ENCODE assay signal across 8 cellular contexts in the genomic region with DNA sequence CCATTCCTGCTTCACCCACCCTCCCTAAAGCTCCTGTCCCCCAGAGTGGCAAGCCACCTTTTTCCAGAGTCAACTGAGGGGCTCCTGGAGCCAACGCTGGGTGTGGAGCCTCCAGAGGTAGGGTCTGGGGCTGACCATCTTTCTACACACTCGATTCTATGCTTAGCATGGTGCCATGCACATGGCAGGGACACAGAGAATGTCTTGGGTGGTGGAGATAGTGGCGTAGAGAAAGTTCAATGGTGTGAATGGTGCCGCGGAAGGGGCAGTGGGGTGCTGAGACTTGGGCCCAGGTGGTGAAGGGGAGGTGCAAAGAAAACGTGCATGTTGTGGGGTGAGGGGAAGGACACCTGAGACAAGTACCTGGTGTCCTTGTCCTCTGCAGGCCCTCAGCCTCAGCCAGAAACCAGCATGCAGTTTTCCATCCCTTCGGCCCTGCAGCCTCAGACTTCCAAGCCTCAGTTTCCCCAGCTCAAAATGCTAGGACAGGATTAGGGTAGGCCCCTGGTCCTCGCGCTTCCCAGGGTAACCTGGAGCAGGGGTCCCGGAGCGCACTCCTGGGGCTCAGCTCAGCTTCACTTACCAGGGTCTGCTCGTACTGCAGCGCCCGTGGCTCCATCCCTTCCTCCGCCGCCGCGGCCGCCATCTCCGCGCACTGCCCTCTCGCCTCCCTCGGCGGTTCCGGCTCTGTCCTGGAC. TPM values are rescaled to one million over a fixed set of nuclear protein-coding genes. Genes with fewer than 3 reads are reported as not detected.
DNase-seq lines count a peak whose midpoint lies in the region; TF ChIP-seq lines count a peak whose summit lies in the region.

No MANE protein-coding gene starts in this region.

- H3K27ac ChIP-seq in PC-9 = no peak overlapping the region

- no peak for DNase-seq in activated naive CD4-positive, alpha-beta T cell treated with anti-CD3 and anti-CD28 coated beads, Interleukin-2, amount 10 ng/mL, durations not matched to agents 7 days and 5 days
- no peak for DNase-seq in activated naive CD4-positive, alpha-beta T cell treated with Interleukin-2 at 50 U/mL for 16 hours
- no peak for DNase-seq in PC-9
- no peak for DNase-seq in erythroblast (lab: John Stamatoyannopoulos, UW)
- DNase-seq in posterior vena cava (ENCODE audit: low spot score) = peak; percentile 77
- DNase-seq in OCI-M1 (lab: John Stamatoyannopoulos, UW) = no peak
- DNase-seq in T1000 (lab: John Stamatoyannopoulos, UW) = no peak
- DNase-seq in GM10248 (ENCODE audit: extremely low spot score) = no peak

- POLR2A ChIA-PET in PC-9 (lab: Charles Lee; ENCODE audit: unreplicated experiment) (no interaction called here), GM10248 (lab: Yijun Ruan, JAX) (interaction anchor here (0.6 kb wide), 1 partner anchor 140 kb away, joined by 3 read pairs; no protein-coding TSS in a partner anchor)

- H3K9me3 Mint-ChIP-seq in activated naive CD4-positive, alpha-beta T cell treated with anti-CD3 and anti-CD28 coated beads, Interleukin-2, amount 10 ng/mL, durations not matched to agents 7 days and 5 days = no peaks in the 10 kb centered on the region

- peak; percentile 37 for TF ChIP-seq POLR2A in erythroblast (IDR thresholded peaks at IDR 0.05; ENCODE audit: low read length)

- peaks cover 13% of the 10 kb centered on the region for H4K20me1 ChIP-seq in PC-9 (ENCODE audit: insufficient read depth)

- peak overlapping the region; percentile 98 for H2AFZ ChIP-seq in PC-9

- BruUV-seq in PC-9 (replicated peaks; lab: Mats Ljungman, UMichigan) = no TSS peak

- CTCF ChIA-PET in activated naive CD4-positive, alpha-beta T cell treated with anti-CD3 and anti-CD28 coated beads, Interleukin-2, amount 10 ng/mL, durations not matched to agents 7 days and 5 days (lab: Charles Lee) = interaction anchor here (1.1 to 2.0 kb wide), 3 partner anchors 9 to 11 kb away, joined by 3 to 6 read pairs (median 3); no protein-coding TSS in a partner anchor
- CTCF ChIA-PET in PC-9 (lab: Charles Lee) = interaction anchor here (2.8 kb wide), 1 partner anchor 11 kb away, joined by 7 read pairs; no protein-coding TSS in a partner anchor
- CTCF ChIA-PET in GM10248 (lab: Yijun Ruan, JAX) = interaction anchor here (1.4 to 2.8 kb wide), 6 partner anchors 7 to 181 kb away, joined by 3 to 10 read pairs (median 7); no protein-coding TSS in a partner anchor

- peaks cover 18% of the 10 kb centered on the region for H3K36me3 Mint-ChIP-seq in activated naive CD4-positive, alpha-beta T cell treated with anti-CD3 and anti-CD28 coated beads, Interleukin-2, amount 10 ng/mL, durations not matched to agents 7 days and 5 days

- intact Hi-C loops in PC-9 (cut with micrococcal nuclease; ENCODE audit: unreplicated experiment) = loop anchor here (5.0 kb wide), 2 partner anchors 184 to 344 kb away; a partner anchor contains a TSS
- intact Hi-C loops in posterior vena cava (cut with DNase I) = no loop called here

- peaks cover 29% of the 10 kb centered on the region for H3K27me3 Mint-ChIP-seq in activated naive CD4-positive, alpha-beta T cell treated with anti-CD3 and anti-CD28 coated beads, Interleukin-2, amount 10 ng/mL, durations not matched to agents 7 days and 5 days

- peaks cover 22% of the 10 kb centered on the region for H3K4me1 ChIP-seq in PC-9 (replicated peaks; ENCODE audit: insufficient read depth)

- peaks cover 11% of the 10 kb centered on the region for H3K36me3 ChIP-seq in PC-9 (ENCODE audit: low read depth)

- no peaks in the 10 kb centered on the region for H3K27me3 ChIP-seq in PC-9 (ENCODE audit: insufficient read depth, low read depth)

- peak overlapping the region; percentile 85 for H3K4me3 ChIP-seq in PC-9

- peaks cover 35% of the 10 kb centered on the region for H3K79me2 ChIP-seq in PC-9 (ENCODE audit: low read depth)

- H3K27ac Mint-ChIP-seq in activated naive CD4-positive, alpha-beta T cell treated with anti-CD3 and anti-CD28 coated beads, Interleukin-2, amount 10 ng/mL, durations not matched to agents 7 days and 5 days = peak overlapping the region; percentile 58

- H3K4me3 Mint-ChIP-seq in activated naive CD4-positive, alpha-beta T cell treated with anti-CD3 and anti-CD28 coated beads, Interleukin-2, amount 10 ng/mL, durations not matched to agents 7 days and 5 days = peak overlapping the region; percentile 71

- no peaks in the 10 kb centered on the region for H3K9me3 ChIP-seq in PC-9 (ENCODE audit: insufficient read depth, low read depth)

- TF ChIP-seq CTCF in PC-9 (conservative IDR thresholded peaks at IDR 0.05) (no peak), GM10248 (IDR thresholded peaks at IDR 0.05; ENCODE audit: control extremely low read depth, extremely low read depth, low read depth, missing control alignments) (no peak)

- H3K4me1 Mint-ChIP-seq in activated naive CD4-positive, alpha-beta T cell treated with anti-CD3 and anti-CD28 coated beads, Interleukin-2, amount 10 ng/mL, durations not matched to agents 7 days and 5 days = peaks cover 29% of the 10 kb centered on the region

- peak overlapping the region; percentile 99 for H3K4me2 ChIP-seq in PC-9

- H3F3A ChIP-seq in PC-9 (ENCODE audit: insufficient read depth, low read depth) = peaks cover 30% of the 10 kb centered on the region

- H3K9me2 ChIP-seq in PC-9 (ENCODE audit: insufficient read depth) = no peaks in the 10 kb centered on the region

RNA-seq across cellular contexts. Expression of a gene that starts 0.4 kb away (rescaled TPM):
- total RNA-seq in PC-9 (2021) (27.1 and 33.0 TPM in 2 replicates), posterior vena cava (1 to 10 TPM; 3.7 to 4.0 TPM)

RNA-seq across cellular contexts. Expression of a gene that starts 0.5 kb away (rescaled TPM):
- total RNA-seq in PC-9 (2021) (153 and 167 TPM in 2 replicates), posterior vena cava (10 to 100 TPM; 39.1 to 42.7 TPM)

RNA-seq across cellular contexts. Expression of a gene that starts 17.0 kb away (rescaled TPM):
- total RNA-seq in PC-9 (2021) (not detected in 2 replicates), posterior vena cava (1 to 10 TPM in 1 of 2 donors, under 1 TPM in 1; 0.71 to 1.1 TPM)

RNA-seq across cellular contexts. Expression of a gene that starts 18.9 kb away (rescaled TPM):
- total RNA-seq in PC-9 (2021) (not detected in 2 replicates), posterior vena cava (10 to 100 TPM; 18.6 to 32.6 TPM)

RNA-seq across cellular contexts. Expression of a gene that starts 23.6 kb away (rescaled TPM):
- total RNA-seq in PC-9 (2021) (25.5 and 28.2 TPM in 2 replicates), posterior vena cava (10 to 100 TPM; 30.4 to 37.4 TPM)
